ENCODE assay signal across 26 cellular contexts in genomic region chr13:45419945-45420344, GRCh38. TPM values are rescaled to one million over a fixed set of nuclear protein-coding genes. Genes with fewer than 3 reads are reported as not detected.
DNase-seq lines count a peak whose midpoint lies in the region; ATAC-seq and TF ChIP-seq lines count a peak whose summit lies in the region.
"Had no signal": no experiment of that assay in that cellular context is flagged by ENCODE, and none has a peak within 500 bp of the region (broad histone marks: within the 10 kb centered on the region; RNA-seq: fewer than 3 reads in every experiment).

No MANE protein-coding gene starts in this region.

- H3K36me3 Mint-ChIP-seq in activated CD4-positive, alpha-beta memory T cell treated with anti-CD3 and anti-CD28 coated beads, Interleukin-2, amount 10 ng/mL, durations not matched to agents 7 days and 5 days (ENCODE audit: low read depth) = peaks cover 2% of the 10 kb centered on the region
- H3K36me3 Mint-ChIP-seq in activated CD4-positive, alpha-beta memory T cell treated with anti-CD3 and anti-CD28 coated beads for 36 hours = no peaks in the 10 kb centered on the region
- H3K36me3 Mint-ChIP-seq in effector memory CD8-positive, alpha-beta T cell (ENCODE audit: insufficient read depth) = peaks cover 24% of the 10 kb centered on the region
- no peaks in the 10 kb centered on the region for H3K36me3 Mint-ChIP-seq in neural progenitor cell
- peaks cover 2% of the 10 kb centered on the region for H3K36me3 Mint-ChIP-seq in activated naive CD4-positive, alpha-beta T cell treated with anti-CD3 and anti-CD28 coated beads, Interleukin-2, amount 10 ng/mL, durations not matched to agents 7 days and 5 days

- H3F3A ChIP-seq in Loucy (ENCODE audit: low read depth) = peaks cover 7% of the 10 kb centered on the region; the same call in 1 of the 2 replicates
- peaks cover 37% of the 10 kb centered on the region for H3F3A ChIP-seq in neural progenitor cell (ENCODE audit: low read depth)

- H3K9me2 ChIP-seq in Loucy (replicated peaks; ENCODE audit: low read depth, low read length) = no peaks in the 10 kb centered on the region

- POLR2A ChIA-PET in activated CD4-positive, alpha-beta memory T cell treated with anti-CD3 and anti-CD28 coated beads, Interleukin-2, amount 10 ng/mL, durations not matched to agents 7 days and 5 days (lab: Charles Lee) = no interaction called here
- POLR2A ChIA-PET in activated CD4-positive, alpha-beta memory T cell treated with anti-CD3 and anti-CD28 coated beads for 36 hours (lab: Charles Lee) = no interaction called here

- no peak for ATAC-seq in effector memory CD8-positive, alpha-beta T cell (replicated peaks)
- ATAC-seq: activated CD8-positive, alpha-beta T cell treated with anti-CD3 and anti-CD28 coated beads, Interleukin-2, amount 10 ng/mL, durations not matched to agents 7 days and 5 days; esophagus mucosa; stimulated activated naive B cell treated with anti-CD40 and anti-IgM and Interleukin-4, amounts not matched to agents 10 μg/mL and 1 μg/mL and 100 μg/mL, for 72 hours; upper lobe of right lung had no signal

- H3K27me3 ChIP-seq in Loucy (ENCODE audit: insufficient read depth, low read length, poor library complexity, severe bottlenecking) (no peaks in the 10 kb centered on the region), neural progenitor cell (peaks cover 13% of the 10 kb centered on the region)
- H3K27me3 ChIP-seq: upper lobe of right lung had no signal

- no peaks in the 10 kb centered on the region for H3K9me3 ChIP-seq in Loucy (ENCODE audit: insufficient read depth, low read depth, low read length)
- H3K9me3 ChIP-seq in neural progenitor cell (ENCODE audit: low read depth) = no peaks in the 10 kb centered on the region
- H3K9me3 ChIP-seq: left ventricle myocardium inferior, upper lobe of right lung had no signal

- H3K4me2 ChIP-seq in Loucy (ENCODE audit: low read depth, low read length, poor library complexity, severe bottlenecking) (no peak overlapping the region), neural progenitor cell (no peak overlapping the region)

- H3K4me3 Mint-ChIP-seq in activated CD4-positive, alpha-beta memory T cell treated with anti-CD3 and anti-CD28 coated beads, Interleukin-2, amount 10 ng/mL, durations not matched to agents 7 days and 5 days = peak overlapping the region; percentile 37
- H3K4me3 Mint-ChIP-seq in activated CD4-positive, alpha-beta memory T cell treated with anti-CD3 and anti-CD28 coated beads for 36 hours = no peak overlapping the region
- H3K4me3 Mint-ChIP-seq in effector memory CD8-positive, alpha-beta T cell = peak overlapping the region in 1 of 2 donors; percentile 29
- peak overlapping the region; percentile 75 for H3K4me3 Mint-ChIP-seq in neural progenitor cell
- no peak overlapping the region for H3K4me3 Mint-ChIP-seq in activated naive CD4-positive, alpha-beta T cell treated with anti-CD3 and anti-CD28 coated beads, Interleukin-2, amount 10 ng/mL, durations not matched to agents 7 days and 5 days
- H3K4me3 Mint-ChIP-seq: activated CD8-positive, alpha-beta T cell treated with anti-CD3 and anti-CD28 coated beads, Interleukin-2, amount 10 ng/mL, durations not matched to agents 7 days and 5 days had no signal

- H3K27me3 Mint-ChIP-seq in activated CD4-positive, alpha-beta memory T cell treated with anti-CD3 and anti-CD28 coated beads, Interleukin-2, amount 10 ng/mL, durations not matched to agents 7 days and 5 days = peaks cover 2% of the 10 kb centered on the region
- no peaks in the 10 kb centered on the region for H3K27me3 Mint-ChIP-seq in activated CD4-positive, alpha-beta memory T cell treated with anti-CD3 and anti-CD28 coated beads for 36 hours
- no peaks in the 10 kb centered on the region for H3K27me3 Mint-ChIP-seq in effector memory CD8-positive, alpha-beta T cell
- H3K27me3 Mint-ChIP-seq in neural progenitor cell (ENCODE audit: insufficient read depth, low read depth) = peaks cover 4% of the 10 kb centered on the region
- H3K27me3 Mint-ChIP-seq in activated naive CD4-positive, alpha-beta T cell treated with anti-CD3 and anti-CD28 coated beads, Interleukin-2, amount 10 ng/mL, durations not matched to agents 7 days and 5 days = no peaks in the 10 kb centered on the region
- H3K27me3 Mint-ChIP-seq: stimulated activated naive B cell treated with anti-CD40 and anti-IgM and Interleukin-4, amounts not matched to agents 10 μg/mL and 1 μg/mL and 100 μg/mL, for 72 hours had no signal

- CTCF ChIA-PET in activated CD4-positive, alpha-beta memory T cell treated with anti-CD3 and anti-CD28 coated beads, Interleukin-2, amount 10 ng/mL, durations not matched to agents 7 days and 5 days (lab: Charles Lee) = no interaction called here
- CTCF ChIA-PET in activated CD4-positive, alpha-beta memory T cell treated with anti-CD3 and anti-CD28 coated beads for 36 hours (lab: Charles Lee) = interaction anchor here (1.1 kb wide), 1 partner anchor 49 kb away, joined by 3 read pairs; no protein-coding TSS in a partner anchor
- CTCF ChIA-PET in activated naive CD4-positive, alpha-beta T cell treated with anti-CD3 and anti-CD28 coated beads, Interleukin-2, amount 10 ng/mL, durations not matched to agents 7 days and 5 days (lab: Charles Lee) = interaction anchor here (4.9 kb wide), 1 partner anchor 24 kb away, joined by 23 read pairs; no protein-coding TSS in a partner anchor

- H3K4me3 ChIP-seq in Loucy (ENCODE audit: low read length, poor library complexity, severe bottlenecking) (no peak overlapping the region), neural progenitor cell (no peak overlapping the region)
- H3K4me3 ChIP-seq: GM23248, left ventricle myocardium inferior, skin epidermis, upper lobe of right lung had no signal

- H3K9me3 Mint-ChIP-seq in activated CD4-positive, alpha-beta memory T cell treated with anti-CD3 and anti-CD28 coated beads, Interleukin-2, amount 10 ng/mL, durations not matched to agents 7 days and 5 days = no peaks in the 10 kb centered on the region
- H3K9me3 Mint-ChIP-seq in activated CD4-positive, alpha-beta memory T cell treated with anti-CD3 and anti-CD28 coated beads for 36 hours = no peaks in the 10 kb centered on the region
- H3K9me3 Mint-ChIP-seq in effector memory CD8-positive, alpha-beta T cell = no peaks in the 10 kb centered on the region
- H3K9me3 Mint-ChIP-seq in neural progenitor cell = no peaks in the 10 kb centered on the region
- H3K9me3 Mint-ChIP-seq in activated naive CD4-positive, alpha-beta T cell treated with anti-CD3 and anti-CD28 coated beads, Interleukin-2, amount 10 ng/mL, durations not matched to agents 7 days and 5 days = no peaks in the 10 kb centered on the region
- H3K9me3 Mint-ChIP-seq: stimulated activated naive B cell treated with anti-CD40 and anti-IgM and Interleukin-4, amounts not matched to agents 10 μg/mL and 1 μg/mL and 100 μg/mL, for 72 hours had no signal

- H3K79me2 ChIP-seq in Loucy (ENCODE audit: insufficient read depth, low read length) (no peaks in the 10 kb centered on the region), neural progenitor cell (ENCODE audit: low read depth) (no peaks in the 10 kb centered on the region)

- intact Hi-C loops in activated CD4-positive, alpha-beta memory T cell treated with anti-CD3 and anti-CD28 coated beads for 36 hours (cut with micrococcal nuclease) = loop anchor here (5.0 kb wide), 2 partner anchors 503 to 762 kb away; partner anchors contain the start of gene LCP1

- H3K4me1 Mint-ChIP-seq in activated CD4-positive, alpha-beta memory T cell treated with anti-CD3 and anti-CD28 coated beads, Interleukin-2, amount 10 ng/mL, durations not matched to agents 7 days and 5 days = peaks cover 13% of the 10 kb centered on the region
- peaks cover 10% of the 10 kb centered on the region for H3K4me1 Mint-ChIP-seq in activated CD4-positive, alpha-beta memory T cell treated with anti-CD3 and anti-CD28 coated beads for 36 hours (ENCODE audit: low read depth)
- peaks cover 13 to 14% of the 10 kb centered on the region in 2 donors for H3K4me1 Mint-ChIP-seq in effector memory CD8-positive, alpha-beta T cell (ENCODE audit: low read depth in 2 of 2)
- H3K4me1 Mint-ChIP-seq in neural progenitor cell = peaks cover 12% of the 10 kb centered on the region
- H3K4me1 Mint-ChIP-seq in activated naive CD4-positive, alpha-beta T cell treated with anti-CD3 and anti-CD28 coated beads, Interleukin-2, amount 10 ng/mL, durations not matched to agents 7 days and 5 days = peaks cover 14% of the 10 kb centered on the region

- H3K27ac ChIP-seq in neural progenitor cell = no peak overlapping the region
- H3K27ac ChIP-seq: C4-2B, GM23248, left ventricle myocardium inferior, skin epidermis, upper lobe of right lung had no signal

- H4K20me1 ChIP-seq in Loucy (ENCODE audit: insufficient read depth, low read length, poor library complexity, severe bottlenecking) (no peaks in the 10 kb centered on the region), neural progenitor cell (ENCODE audit: low read depth) (peaks cover 9% of the 10 kb centered on the region)

- DNase-seq in activated CD4-positive, alpha-beta memory T cell treated with anti-CD3 and anti-CD28 coated beads, Interleukin-2, amount 10 ng/mL, durations not matched to agents 7 days and 5 days = no peak
- DNase-seq in activated CD4-positive, alpha-beta memory T cell treated with anti-CD3 and anti-CD28 coated beads for 36 hours = no peak
- DNase-seq in effector memory CD8-positive, alpha-beta T cell = no peak
- DNase-seq in neural progenitor cell (ENCODE audit: low spot score) (no peak), SW 1271 (lab: John Stamatoyannopoulos, UW) (no peak), NCI-H446 (lab: John Stamatoyannopoulos, UW) (no peak)
- no peak for DNase-seq in activated naive CD4-positive, alpha-beta T cell treated with anti-CD3 and anti-CD28 coated beads, Interleukin-2, amount 10 ng/mL, durations not matched to agents 7 days and 5 days
- DNase-seq: 8988T; activated CD8-positive, alpha-beta T cell treated with anti-CD3 and anti-CD28 coated beads, Interleukin-2, amount 10 ng/mL, durations not matched to agents 7 days and 5 days; activated gamma-delta T cell treated with Interleukin-2 at 50 U/mL for 16 hours; activated T-cell treated with anti-CD3 and anti-CD28 coated beads for 4 hours; central memory CD4-positive, alpha-beta T cell; DND-41; GM23248; left ventricle myocardium inferior; mesendoderm; NCI-H1092 treated with DMSO at 0.1 percent for 48 hours; NCI-H187; NCI-H510A treated with DMSO at 0.1 percent for 48 hours; stimulated activated naive B cell treated with anti-CD40 and anti-IgM and Interleukin-4, amounts not matched to agents 10 μg/mL and 1 μg/mL and 100 μg/mL, for 72 hours; substantia nigra; upper lobe of right lung had no signal

- peak overlapping the region; percentile 40; the same call in 1 of the 2 replicates for H2AFZ ChIP-seq in Loucy (ENCODE audit: low read length)
- no peak overlapping the region for H2AFZ ChIP-seq in neural progenitor cell (replicated peaks)
- H2AFZ ChIP-seq: GM23248 had no signal

- H3K36me3 ChIP-seq in Loucy (ENCODE audit: insufficient read depth, low read length) (no peaks in the 10 kb centered on the region), neural progenitor cell (no peaks in the 10 kb centered on the region)
- H3K36me3 ChIP-seq: left ventricle myocardium inferior, upper lobe of right lung had no signal

- no peak overlapping the region for H3K27ac Mint-ChIP-seq in activated CD4-positive, alpha-beta memory T cell treated with anti-CD3 and anti-CD28 coated beads, Interleukin-2, amount 10 ng/mL, durations not matched to agents 7 days and 5 days
- no peak overlapping the region for H3K27ac Mint-ChIP-seq in activated CD4-positive, alpha-beta memory T cell treated with anti-CD3 and anti-CD28 coated beads for 36 hours
- H3K27ac Mint-ChIP-seq in effector memory CD8-positive, alpha-beta T cell = peak overlapping the region; percentile 25 to 53
- no peak overlapping the region for H3K27ac Mint-ChIP-seq in neural progenitor cell
- no peak overlapping the region for H3K27ac Mint-ChIP-seq in activated naive CD4-positive, alpha-beta T cell treated with anti-CD3 and anti-CD28 coated beads, Interleukin-2, amount 10 ng/mL, durations not matched to agents 7 days and 5 days
- H3K27ac Mint-ChIP-seq: activated CD8-positive, alpha-beta T cell treated with anti-CD3 and anti-CD28 coated beads, Interleukin-2, amount 10 ng/mL, durations not matched to agents 7 days and 5 days; stimulated activated naive B cell treated with anti-CD40 and anti-IgM and Interleukin-4, amounts not matched to agents 10 μg/mL and 1 μg/mL and 100 μg/mL, for 72 hours had no signal

- TF ChIP-seq CTCF in Loucy (conservative IDR thresholded peaks at IDR 0.05; ENCODE audit: low read length) = no peak
- no peak for TF ChIP-seq CTCF in neural progenitor cell (IDR thresholded peaks at IDR 0.05)

- H3K4me1 ChIP-seq in Loucy (ENCODE audit: insufficient read depth, low read length, poor library complexity, severe bottlenecking) (peaks cover 12% of the 10 kb centered on the region), neural progenitor cell (peaks cover 4% of the 10 kb centered on the region)

- H3K9ac ChIP-seq in Loucy (ENCODE audit: low read depth, low read length, poor library complexity, severe bottlenecking) = no peak overlapping the region
- H3K9ac ChIP-seq in neural progenitor cell = no peak overlapping the region
- H3K9ac ChIP-seq: GM23248 had no signal

RNA-seq across cellular contexts. Expression of gene SLC25A30, which starts 1.8 kb away (rescaled TPM):
- total RNA-seq in activated CD4-positive, alpha-beta memory T cell treated with anti-CD3 and anti-CD28 coated beads, Interleukin-2, amount 10 ng/mL, durations not matched to agents 7 days and 5 days = 10 to 100 TPM; 17.5 to 17.6 TPM
- total RNA-seq in activated CD4-positive, alpha-beta memory T cell treated with anti-CD3 and anti-CD28 coated beads for 36 hours = 10 to 100 TPM; 14.6 to 15.3 TPM
- 5.3 and 6.8 TPM in 2 replicates for total RNA-seq in neural progenitor cell (ENCODE audit: low replicate concordance)

RNA-seq across cellular contexts. Expression of gene COG3, which starts 44.8 kb away (rescaled TPM):
- 10 to 100 TPM; 24.6 to 26.5 TPM for total RNA-seq in activated CD4-positive, alpha-beta memory T cell treated with anti-CD3 and anti-CD28 coated beads, Interleukin-2, amount 10 ng/mL, durations not matched to agents 7 days and 5 days
- total RNA-seq in activated CD4-positive, alpha-beta memory T cell treated with anti-CD3 and anti-CD28 coated beads for 36 hours = 10 to 100 TPM; 19.5 to 20.5 TPM
- total RNA-seq in neural progenitor cell (ENCODE audit: low replicate concordance) = 26.2 and 36.0 TPM in 2 replicates

Comparison
In these comparisons a context has a peak if more than half of its experiments do, and no peak if none do; other contexts are left out.
1. H3K4me3 Mint-ChIP-seq: peak in activated CD4-positive, alpha-beta memory T cell treated with anti-CD3 and anti-CD28 coated beads, Interleukin-2, amount 10 ng/mL, durations not matched to agents 7 days and 5 days (single experiment) and neural progenitor cell (single experiment); none in activated CD4-positive, alpha-beta memory T cell treated with anti-CD3 and anti-CD28 coated beads for 36 hours (single experiment) and activated naive CD4-positive, alpha-beta T cell treated with anti-CD3 and anti-CD28 coated beads, Interleukin-2, amount 10 ng/mL, durations not matched to agents 7 days and 5 days (single experiment).
2. H3K27ac Mint-ChIP-seq: peak in effector memory CD8-positive, alpha-beta T cell (2 of 2); none in activated CD4-positive, alpha-beta memory T cell treated with anti-CD3 and anti-CD28 coated beads, Interleukin-2, amount 10 ng/mL, durations not matched to agents 7 days and 5 days (single experiment), activated CD4-positive, alpha-beta memory T cell treated with anti-CD3 and anti-CD28 coated beads for 36 hours (single experiment), neural progenitor cell (single experiment) and activated naive CD4-positive, alpha-beta T cell treated with anti-CD3 and anti-CD28 coated beads, Interleukin-2, amount 10 ng/mL, durations not matched to agents 7 days and 5 days (single experiment).